8 cellular contexts compared by ENCODE assay signal in genomic region chr5:174323878-174324281, GRCh38.
DNase-seq lines count a peak whose midpoint lies in the region; ATAC-seq, FAIRE-seq and TF ChIP-seq lines count a peak whose summit lies in the region.

No MANE protein-coding gene starts in this region.

- no peaks in the 10 kb centered on the region for H3K36me3 ChIP-seq in mesenchymal stem cell (ENCODE audit: control insufficient read depth in 1 of 2, insufficient read depth in 2 of 2, low read depth in 1 of 2, low read length in 2 of 2)

- 4% methylated on average over 3 of the region's 4 CpGs for WGBS in mesenchymal stem cell

- H3K27ac ChIP-seq in mesenchymal stem cell (ENCODE audit: low read length, poor library complexity, severe bottlenecking) = no peak overlapping the region

- H3K9ac ChIP-seq in mesenchymal stem cell (ENCODE audit: low read length) = no peak overlapping the region

- no peak for FAIRE-seq in HTR-8/SVneo (lab: Jason Lieb, UNC)

- H2BK12ac ChIP-seq in mesenchymal stem cell (ENCODE audit: low read length in 2 of 2) = no peak overlapping the region

- H3K4ac ChIP-seq in mesenchymal stem cell (ENCODE audit: low read depth in 1 of 2, low read length in 2 of 2) = no peak overlapping the region

- no peak overlapping the region for H2BK5ac ChIP-seq in mesenchymal stem cell (ENCODE audit: low read depth, low read length, poor library complexity, severe bottlenecking)

- H3K79me1 ChIP-seq in mesenchymal stem cell (replicated peaks; ENCODE audit: low read length, poor library complexity, severe bottlenecking) = no peaks in the 10 kb centered on the region

- H3K4me1 ChIP-seq in mesenchymal stem cell (ENCODE audit: control insufficient read depth, insufficient read depth, low read depth, low read length) = peaks cover 4% of the 10 kb centered on the region

- no peak overlapping the region for H2AK5ac ChIP-seq in mesenchymal stem cell (ENCODE audit: low read length, severe bottlenecking)

- H3K14ac ChIP-seq in mesenchymal stem cell (ENCODE audit: low read length in 2 of 2) = no peak overlapping the region

- H3K4me2 ChIP-seq in mesenchymal stem cell (ENCODE audit: low read length, poor library complexity, severe bottlenecking) = no peak overlapping the region

- no peak overlapping the region for H4K8ac ChIP-seq in mesenchymal stem cell (ENCODE audit: low read length)

- ATAC-seq in HG03442 (IDR thresholded peaks at IDR 0.05; ENCODE audit: unreplicated experiment) = no peak

- no peak overlapping the region for H3K4me3 ChIP-seq in mesenchymal stem cell (ENCODE audit: insufficient read depth in 1 of 2, low read depth in 1 of 2, low read length in 2 of 2)

- H2BK120ac ChIP-seq in mesenchymal stem cell (ENCODE audit: low read depth, low read length) = no peak overlapping the region

- peaks cover 0 to 37% of the 10 kb centered on the region in 2 experiments for H3K27me3 ChIP-seq in mesenchymal stem cell (ENCODE audit: control insufficient read depth in 1 of 2, insufficient read depth in 1 of 2, low read length in 2 of 2)

- H3K9me3 ChIP-seq in mesenchymal stem cell (ENCODE audit: control insufficient read depth, low read length) = peaks cover 5% of the 10 kb centered on the region

- no peak overlapping the region for H3K18ac ChIP-seq in mesenchymal stem cell (ENCODE audit: low read depth in 1 of 2, low read length in 2 of 2)

- TF ChIP-seq CTCF in GM20000 (IDR thresholded peaks at IDR 0.05; ENCODE audit: extremely low read depth, missing control alignments) = no peak

- H2BK15ac ChIP-seq in mesenchymal stem cell (ENCODE audit: low read depth, poor library complexity, severe bottlenecking) = no peak overlapping the region

- H2AFZ ChIP-seq in mesenchymal stem cell (ENCODE audit: low read depth, low read length) = no peak overlapping the region

- DNase-seq in EH (ENCODE audit: low read depth) (peak; percentile 58), GM20000 (ENCODE audit: low spot score) (peak; percentile 46), M059J (ENCODE audit: low read depth) (peak; percentile 81), amniotic epithelial cell (ENCODE audit: low read depth) (peak; percentile 61), mesenchymal stem cell (peak; percentile 67), HTR-8/SVneo (ENCODE audit: insufficient read length, low spot score) (no peak), NOMO-1 (lab: John Stamatoyannopoulos, UW; ENCODE audit: unreplicated experiment in 2 of 2) (no peak)

- H3K23ac ChIP-seq in mesenchymal stem cell (ENCODE audit: low read length in 2 of 2) = no peak overlapping the region

- H4K91ac ChIP-seq in mesenchymal stem cell (ENCODE audit: low read length) = no peak overlapping the region

Comparison
In these comparisons a context has a peak if more than half of its experiments do, and no peak if none do; other contexts are left out.
1. DNase-seq: peak in EH (single experiment), GM20000 (single experiment), M059J (single experiment), amniotic epithelial cell (single experiment) and mesenchymal stem cell (single experiment); none in HTR-8/SVneo (single experiment) and NOMO-1 (0 of 2).